ENCODE assay signal across 24 cellular contexts in the genomic region with DNA sequence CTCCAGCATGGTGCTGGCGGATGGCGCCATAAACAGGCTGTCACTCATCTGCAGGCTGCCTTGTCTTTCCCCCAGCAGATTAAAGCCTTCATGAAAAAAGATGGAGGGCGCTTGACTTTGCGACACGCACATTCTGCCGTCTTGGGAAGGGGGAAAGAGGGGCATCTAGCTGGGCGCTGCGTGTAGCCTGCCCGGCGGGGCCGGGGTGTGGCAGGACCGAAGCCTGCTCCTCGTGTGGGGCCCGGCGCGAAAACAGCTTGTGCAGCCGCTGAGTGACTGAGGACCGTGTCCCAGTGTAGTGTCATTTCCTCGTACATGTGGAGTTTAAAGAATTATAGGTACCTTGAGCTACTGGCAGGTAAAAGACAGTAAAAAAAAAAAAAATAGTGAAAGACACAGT.
"Had no signal": no experiment of that assay in that cellular context is flagged by ENCODE, and none has a peak within 500 bp of the region (broad histone marks: within the 10 kb centered on the region; RNA-seq: fewer than 3 reads in every experiment).

No MANE protein-coding gene starts in this region.

- H3K4me1 ChIP-seq: colonic mucosa, esophagus squamous epithelium, gastrocnemius medialis, heart right ventricle had no signal

- H3K27me3 Mint-ChIP-seq: dendritic cell treated with granulocyte-macrophage colony-stimulating factor and Interleukin-4, amounts not matched to agents 40 ng/mL and 50 ng/mL, for 4 days; effector memory CD8-positive, alpha-beta T cell had no signal

- H3K36me3 ChIP-seq: colonic mucosa, gastrocnemius medialis had no signal

- H3K27ac Mint-ChIP-seq: dendritic cell treated with granulocyte-macrophage colony-stimulating factor and Interleukin-4, amounts not matched to agents 40 ng/mL and 50 ng/mL, for 4 days; endodermal cell; mesothelial cell of epicardium had no signal

- H3K27ac ChIP-seq: colonic mucosa, epithelial cell of prostate, esophagus squamous epithelium, gastrocnemius medialis, heart right ventricle had no signal

- H3K4me3 ChIP-seq: colonic mucosa, esophagus squamous epithelium, gastrocnemius medialis, heart right ventricle, lung had no signal

- H3K27me3 ChIP-seq: colonic mucosa, esophagus squamous epithelium, gastrocnemius medialis, heart right ventricle had no signal

- H3K4me1 Mint-ChIP-seq: endodermal cell had no signal

- H3K4me3 Mint-ChIP-seq: dendritic cell treated with granulocyte-macrophage colony-stimulating factor and Interleukin-4, amounts not matched to agents 40 ng/mL and 50 ng/mL, for 4 days; effector memory CD8-positive, alpha-beta T cell; endodermal cell; mesothelial cell of epicardium had no signal

- H3K9me3 ChIP-seq: colonic mucosa, esophagus squamous epithelium, gastrocnemius medialis, heart right ventricle had no signal

- H3K36me3 Mint-ChIP-seq: mesothelial cell of epicardium had no signal

- H3K9me3 Mint-ChIP-seq: effector memory CD8-positive, alpha-beta T cell; endodermal cell; mesothelial cell of epicardium had no signal

- ATAC-seq: effector memory CD8-positive, alpha-beta T cell; esophagus mucosa; gastrocnemius medialis; heart right ventricle; left colon; left lobe of liver; left ventricle myocardium superior had no signal

- DNase-seq: cerebellar nuclear complex; colonic mucosa; cortex of kidney; effector CD8-positive, alpha-beta T cell; effector memory CD8-positive, alpha-beta T cell; endodermal cell; erythroblast; esophagus squamous epithelium; foreskin fibroblast; foreskin melanocyte; gastrocnemius medialis; glutamatergic neuron; heart right ventricle; hippocampal formation; left colon; left ventricle myocardium superior; mammary epithelial cell; mesenchymal stem cell had no signal
